ENCODE assay signal across 8 cellular contexts in genomic region chr3:9703736-9704342, GRCh38. TPM values are rescaled to one million over a fixed set of nuclear protein-coding genes. Genes with fewer than 3 reads are reported as not detected.
A peak's percentile ranks its signal among the peaks of the same experiment; 100 is the strongest.
DNase-seq lines count a peak whose midpoint lies in the region; ATAC-seq and TF ChIP-seq lines count a peak whose summit lies in the region.

TSS of gene CPNE9 (plus strand) at chr3:9703833. CDS start at chr3:9703997, 164 bp downstream.

- ATAC-seq in activated B cell treated with CpG ODN at 0.5 μM for 24 hours (ENCODE audit: low read depth) (peak; percentile 28), HG02885 (IDR thresholded peaks at IDR 0.05; ENCODE audit: poor library complexity, unreplicated experiment) (no peak), GM19455 (IDR thresholded peaks at IDR 0.05; ENCODE audit: unreplicated experiment) (no peak)

- H3K9ac ChIP-seq in ES-I3 (ENCODE audit: low read depth, low read length): peak within 1 kb of the TSS; percentile 51; the same call in 1 of the 2 replicates

- H3K9me3 ChIP-seq in ES-I3 (ENCODE audit: control insufficient read depth, insufficient read depth, low read length) (no peaks in the 10 kb centered on the region), prostate gland (no peaks in the 10 kb centered on the region)

- no peak for TF ChIP-seq POLR2A in prostate gland (IDR thresholded peaks at IDR 0.05)

- H3K36me3 ChIP-seq in ES-I3 (ENCODE audit: insufficient read depth, low read length) (no peaks in the 10 kb centered on the region; the same call in 1 of the 2 replicates), prostate gland (no peaks in the 10 kb centered on the region)

- intact Hi-C loops in activated B cell treated with CpG ODN at 0.5 μM for 24 hours (cut with micrococcal nuclease) (loop anchor here (1.0 to 2.0 kb wide), 2 partner anchors 13 to 17 kb away; no protein-coding TSS in a partner anchor), prostate gland (cut with DNase I) (no loop called here)

- CTCF ChIA-PET in activated B cell treated with CpG ODN at 0.5 μM for 24 hours (lab: Charles Lee): no interaction called here

- no peaks in the 10 kb centered on the region for H3K9me3 Mint-ChIP-seq in activated B cell treated with CpG ODN at 0.5 μM for 24 hours

- WGBS in prostate gland: 1% methylated on average over 56 of the region's 56 CpGs

- H3K4me3 ChIP-seq in prostate gland: peak within 1 kb of the TSS; percentile 9 to 24

- POLR2A ChIA-PET in activated B cell treated with CpG ODN at 0.5 μM for 24 hours (lab: Charles Lee): no interaction called here

- H3K27ac ChIP-seq in prostate gland: no peak within 1 kb of the TSS

- H3K4me1 ChIP-seq in ES-I3 (ENCODE audit: insufficient read depth, low read length): no peaks in the 10 kb centered on the region
- peaks cover 7% of the 10 kb centered on the region for H3K4me1 ChIP-seq in prostate gland (replicated peaks)

- no peak within 1 kb of the TSS for H3K27ac Mint-ChIP-seq in activated B cell treated with CpG ODN at 0.5 μM for 24 hours

- H3K4me3 Mint-ChIP-seq in activated B cell treated with CpG ODN at 0.5 μM for 24 hours: peak within 1 kb of the TSS; percentile 55

- no peaks in the 10 kb centered on the region for H3K27me3 ChIP-seq in prostate gland (replicated peaks; ENCODE audit: insufficient read depth)

- peaks cover 41% of the 10 kb centered on the region for H3K36me3 Mint-ChIP-seq in activated B cell treated with CpG ODN at 0.5 μM for 24 hours (ENCODE audit: low read depth)

- H3K4me1 Mint-ChIP-seq in activated B cell treated with CpG ODN at 0.5 μM for 24 hours: peaks cover 19% of the 10 kb centered on the region

- TF ChIP-seq CTCF in activated B cell treated with CpG ODN at 0.5 μM for 24 hours (IDR thresholded peaks at IDR 0.05) (no peak), prostate gland (IDR thresholded peaks at IDR 0.05) (no peak)

- peaks cover 15% of the 10 kb centered on the region for H3K27me3 Mint-ChIP-seq in activated B cell treated with CpG ODN at 0.5 μM for 24 hours

- DNase-seq in activated B cell treated with CpG ODN at 0.5 μM for 24 hours (no peak), germinal center (ENCODE audit: low spot score) (peak; percentile 49), prostate gland (ENCODE audit: low spot score) (no peak)
- DNase-seq in activated CD4-positive, alpha-beta T cell treated with anti-CD3 and anti-CD28 coated beads for 1 hour: no peak
- DNase-seq in NK-92 treated with Interleukin-12 subunit alpha and Interleukin-12 subunit beta, amount 100 ng/mL, for 24 hours (lab: John Stamatoyannopoulos, UW): no peak

RNA-seq across cellular contexts. Expression of gene CPNE9, which starts in this region (rescaled TPM):
- 0.20 TPM in 1 of 2 replicates, not detected in the other for total RNA-seq in activated B cell treated with CpG ODN at 0.5 μM for 24 hours
- not detected for total RNA-seq in prostate gland

Comparison
In these comparisons a context has a peak if more than half of its experiments do, and no peak if none do; other contexts are left out.
1. Peak in ATAC-seq in activated B cell treated with CpG ODN at 0.5 μM for 24 hours; RNA of the gene not detected or under 1 TPM.